ENCODE assay signal across 8 cellular contexts in the genomic region with DNA sequence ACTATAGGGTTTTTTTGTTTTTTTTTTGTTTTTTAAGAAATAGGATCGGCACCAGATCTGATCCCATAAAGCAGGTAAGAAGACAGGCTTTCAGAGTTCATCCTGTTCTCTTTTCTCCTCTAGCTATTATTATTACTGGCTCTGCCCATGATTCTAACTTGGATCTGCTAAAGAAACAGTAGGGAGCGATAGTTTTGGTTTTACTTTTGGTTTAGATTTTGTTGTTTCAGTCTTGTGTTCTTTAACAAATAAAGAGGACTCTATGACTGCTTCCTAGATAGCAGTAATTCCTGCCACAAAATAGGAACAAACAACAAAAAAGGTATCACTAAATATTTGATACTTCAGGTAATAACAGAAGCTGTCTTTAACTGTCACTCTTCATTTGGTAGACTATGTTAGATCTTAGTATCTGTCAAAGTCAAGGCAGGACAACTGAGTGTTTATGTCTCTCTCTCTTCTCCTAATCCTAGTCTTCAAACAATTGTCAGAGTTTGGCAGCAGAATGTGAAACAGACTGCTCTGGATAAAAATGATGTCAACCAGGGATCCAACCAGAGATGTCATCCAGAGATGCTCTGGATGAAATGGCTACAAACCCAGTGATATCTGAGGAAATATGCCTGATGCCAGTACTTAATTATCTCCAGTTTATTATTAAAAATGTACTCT.
A peak's percentile ranks its signal among the peaks of the same experiment; 100 is the strongest.
DNase-seq lines count a peak whose midpoint lies in the region; ATAC-seq and TF ChIP-seq lines count a peak whose summit lies in the region.

No MANE protein-coding gene starts in this region.

- TF ChIP-seq POLR2A in esophagus muscularis mucosa (IDR thresholded peaks at IDR 0.05; ENCODE audit: low read depth) (no peak), gastrocnemius medialis (IDR thresholded peaks at IDR 0.05) (no peak)

- H3K27ac ChIP-seq in esophagus muscularis mucosa (replicated peaks in 1 of 4) (peak overlapping the region in 2 of 4 donors; percentile 16 to 49), gastrocnemius medialis (peak overlapping the region in 3 of 4 donors; percentile 13 to 53 (median 42))

- DNase-seq in esophagus muscularis mucosa (ENCODE audit: extremely low spot score), result no peak
- no peak for DNase-seq in gastrocnemius medialis
- no peak for DNase-seq in DMS 273 treated with DMSO at 0.1 percent for 48 hours (lab: John Stamatoyannopoulos, UW)
- DNase-seq in A172 (ENCODE audit: low spot score), result no peak
- DNase-seq in SKM-1 (lab: John Stamatoyannopoulos, UW; ENCODE audit: unreplicated experiment), result no peak
- DNase-seq in activated CD4-positive, CD25-positive, alpha-beta regulatory T cell treated with anti-CD3 and anti-CD28 coated beads, Interleukin-2, amount 50 U/mL, for 72 hours, result no peak

- H3K4me3 ChIP-seq in esophagus muscularis mucosa (peak overlapping the region; percentile 11 to 28 (median 20)), gastrocnemius medialis (peak overlapping the region in 2 of 4 donors; percentile 10 to 34)

- H3K36me3 ChIP-seq in esophagus muscularis mucosa (no peaks in the 10 kb centered on the region), gastrocnemius medialis (no peaks in the 10 kb centered on the region)

- in situ Hi-C loops in gastrocnemius medialis (cut with MboI; ENCODE audit: low sequenced_read_pairs in 4 of 4), result loop anchor here (10.0 to 25.0 kb wide), 4 partner anchors 351 to 379 kb away; a partner anchor contains a TSS

- TF ChIP-seq EP300 in esophagus muscularis mucosa (IDR thresholded peaks at IDR 0.05), result no peak

- intact Hi-C loops in esophagus muscularis mucosa (cut with DNase I) (no loop called here), gastrocnemius medialis (cut with DNase I; ENCODE audit: low total_unique reads) (loop anchor here (2.0 kb wide), 2 partner anchors 99 to 371 kb away; no protein-coding TSS in a partner anchor)

- peaks cover 24 to 62% (median 51%) of the 10 kb centered on the region in 4 donors for H3K4me1 ChIP-seq in esophagus muscularis mucosa
- H3K4me1 ChIP-seq in gastrocnemius medialis, result peaks cover 47 to 49% of the 10 kb centered on the region in 2 donors

- no peak for TF ChIP-seq CTCF in esophagus muscularis mucosa (IDR thresholded peaks at IDR 0.05)
- no peak for TF ChIP-seq CTCF in gastrocnemius medialis (IDR thresholded peaks at IDR 0.05 in 4 of 5, conservative IDR thresholded peaks at IDR 0.05 in 1 of 5)

- H3K27me3 ChIP-seq in esophagus muscularis mucosa (no peaks in the 10 kb centered on the region), gastrocnemius medialis (no peaks in the 10 kb centered on the region)

- ATAC-seq in GM18517 (IDR thresholded peaks at IDR 0.05; ENCODE audit: unreplicated experiment) (peak; percentile 53), HG03108 (IDR thresholded peaks at IDR 0.05; ENCODE audit: unreplicated experiment) (peak; percentile 46), gastrocnemius medialis (no peak)

- no peaks in the 10 kb centered on the region for H3K9me3 ChIP-seq in esophagus muscularis mucosa
- H3K9me3 ChIP-seq in gastrocnemius medialis, result no peaks in the 10 kb centered on the region

- WGBS in esophagus muscularis mucosa, result 47% methylated on average over 2 of the region's 2 CpGs

Comparison
In these comparisons a context has a peak if more than half of its experiments do, and no peak if none do; other contexts are left out.
1. ATAC-seq: peak in GM18517 (single experiment) and HG03108 (single experiment); none in gastrocnemius medialis (0 of 2).